ENCODE assay signal across 24 cellular contexts in the genomic region with DNA sequence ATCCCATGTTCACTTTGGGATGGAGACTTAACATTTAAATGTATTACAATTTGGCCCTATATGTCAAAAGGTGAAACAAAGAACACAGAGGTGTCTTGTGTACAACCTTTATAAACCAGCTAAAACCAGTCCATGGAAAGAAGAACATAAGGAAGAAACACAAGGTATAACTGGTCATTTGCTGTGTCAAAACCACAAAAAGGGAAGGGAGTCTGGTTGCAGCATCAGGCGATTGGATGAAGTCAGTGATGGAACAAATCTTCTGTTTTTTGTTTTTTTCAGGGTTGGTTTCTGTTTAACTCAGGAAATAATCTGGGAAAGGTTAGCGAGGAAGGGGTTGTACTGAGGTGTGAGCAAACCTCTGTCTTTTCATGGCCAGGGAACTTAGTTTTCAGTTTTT.
"Had no signal": no experiment of that assay in that cellular context is flagged by ENCODE, and none has a peak within 500 bp of the region (broad histone marks: within the 10 kb centered on the region; RNA-seq: fewer than 3 reads in every experiment).

No MANE protein-coding gene starts in this region.

- ATAC-seq: foreskin keratinocyte; gastroesophageal sphincter; heart left ventricle; left lobe of liver; natural killer cell treated with Interleukin-12 subunit alpha and Interleukin-12 subunit beta and Interleukin-15 and Interleukin-18, amount 100 ng/mL, for 72 hours; right lobe of liver; stimulated activated effector memory CD8-positive, alpha-beta T cell treated with anti-CD3 and anti-CD28 coated beads, Interleukin-12 subunit alpha, Interleukin-12 subunit beta, amount 100 ng/mL, for 72 hours had no signal

- DNase-seq: effector memory CD4-positive, alpha-beta T cell; foreskin keratinocyte; heart left ventricle; kidney; naive B cell; right lobe of liver; stimulated activated CD4-positive, alpha-beta T cell treated with anti-CD3 and anti-CD28 coated beads, Interleukin-12 subunit alpha, Interleukin-12 subunit beta, amount 100 ng/mL, for 4 hours; stimulated activated CD4-positive, alpha-beta T cell treated with anti-CD3 and anti-CD28 coated beads, Interleukin-2, amount 100 ng/mL, for 24 hours; stimulated activated CD4-positive, alpha-beta T cell treated with anti-CD3 and anti-CD28 coated beads, Interleukin-4, amount 100 ng/mL, for 24 hours; stimulated activated naive CD4-positive, alpha-beta T cell treated with Interleukin-2 at 50 U/mL for 16 hours; stomach; thyroid gland; trophoblast cell had no signal

- H3K9me3 ChIP-seq: esophagus muscularis mucosa, gastroesophageal sphincter, right lobe of liver, thyroid gland, vagina had no signal

- H3K36me3 ChIP-seq: esophagus muscularis mucosa, gastroesophageal sphincter, heart left ventricle, right lobe of liver, stomach, thyroid gland, vagina had no signal

- H3K27ac ChIP-seq: esophagus muscularis mucosa, foreskin keratinocyte, gastroesophageal sphincter, heart left ventricle, hepatocyte, parathyroid adenoma, right lobe of liver, stomach, thyroid gland, vagina had no signal

- FAIRE-seq: endothelial cell of umbilical vein, kidney had no signal

- H3K4me1 ChIP-seq: esophagus muscularis mucosa, foreskin keratinocyte, gastroesophageal sphincter, heart left ventricle, parathyroid adenoma, right lobe of liver, stomach, thyroid gland, vagina had no signal

- H3K4me3 ChIP-seq: esophagus muscularis mucosa, gastroesophageal sphincter, heart left ventricle, hepatocyte, lung, right lobe of liver, smooth muscle cell, stomach, thyroid gland, vagina had no signal

- H3K27me3 ChIP-seq: esophagus muscularis mucosa, foreskin keratinocyte, gastroesophageal sphincter, hepatocyte, right lobe of liver, stomach, thyroid gland, vagina had no signal
